ENCODE assay signal across 2 cellular contexts in the genomic region with DNA sequence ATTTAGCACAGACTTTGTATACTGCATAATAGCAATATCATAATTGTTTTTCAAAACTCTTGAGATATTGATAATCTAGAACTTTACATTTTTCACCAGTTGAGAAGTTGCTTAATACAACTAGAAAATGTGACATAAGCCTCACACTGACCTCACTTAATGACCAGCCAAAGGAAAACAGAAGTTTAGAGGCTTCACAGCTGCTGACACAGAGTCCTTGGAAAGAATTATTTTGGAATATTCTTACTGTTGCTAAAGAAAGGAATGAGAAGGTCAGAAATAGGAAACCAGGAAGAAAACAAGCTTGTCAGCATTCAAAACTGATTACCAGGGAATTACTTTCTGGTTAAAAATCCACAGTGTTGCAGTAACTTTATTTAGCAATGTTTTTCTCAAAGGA.
TF ChIP-seq lines count a peak whose summit lies in the region.

No MANE protein-coding gene starts in this region.

TF ChIP-seq in liver, 16 proteins besides CTCF, POLR2A, EP300 and RAD21:
- no peak for TF ChIP-seq TAF1 (conservative IDR thresholded peaks at IDR 0.05)
- TF ChIP-seq, protein P1, sequence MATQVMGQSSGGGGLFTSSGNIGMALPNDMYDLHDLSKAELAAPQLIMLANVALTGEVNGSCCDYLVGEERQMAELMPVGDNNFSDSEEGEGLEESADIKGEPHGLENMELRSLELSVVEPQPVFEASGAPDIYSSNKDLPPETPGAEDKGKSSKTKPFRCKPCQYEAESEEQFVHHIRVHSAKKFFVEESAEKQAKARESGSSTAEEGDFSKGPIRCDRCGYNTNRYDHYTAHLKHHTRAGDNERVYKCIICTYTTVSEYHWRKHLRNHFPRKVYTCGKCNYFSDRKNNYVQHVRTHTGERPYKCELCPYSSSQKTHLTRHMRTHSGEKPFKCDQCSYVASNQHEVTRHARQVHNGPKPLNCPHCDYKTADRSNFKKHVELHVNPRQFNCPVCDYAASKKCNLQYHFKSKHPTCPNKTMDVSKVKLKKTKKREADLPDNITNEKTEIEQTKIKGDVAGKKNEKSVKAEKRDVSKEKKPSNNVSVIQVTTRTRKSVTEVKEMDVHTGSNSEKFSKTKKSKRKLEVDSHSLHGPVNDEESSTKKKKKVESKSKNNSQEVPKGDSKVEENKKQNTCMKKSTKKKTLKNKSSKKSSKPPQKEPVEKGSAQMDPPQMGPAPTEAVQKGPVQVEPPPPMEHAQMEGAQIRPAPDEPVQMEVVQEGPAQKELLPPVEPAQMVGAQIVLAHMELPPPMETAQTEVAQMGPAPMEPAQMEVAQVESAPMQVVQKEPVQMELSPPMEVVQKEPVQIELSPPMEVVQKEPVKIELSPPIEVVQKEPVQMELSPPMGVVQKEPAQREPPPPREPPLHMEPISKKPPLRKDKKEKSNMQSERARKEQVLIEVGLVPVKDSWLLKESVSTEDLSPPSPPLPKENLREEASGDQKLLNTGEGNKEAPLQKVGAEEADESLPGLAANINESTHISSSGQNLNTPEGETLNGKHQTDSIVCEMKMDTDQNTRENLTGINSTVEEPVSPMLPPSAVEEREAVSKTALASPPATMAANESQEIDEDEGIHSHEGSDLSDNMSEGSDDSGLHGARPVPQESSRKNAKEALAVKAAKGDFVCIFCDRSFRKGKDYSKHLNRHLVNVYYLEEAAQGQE (IDR thresholded peaks at IDR 0.05), result peak; percentile 22
- TF ChIP-seq NR2F2 (IDR thresholded peaks at IDR 0.05), result peak; percentile 68
TF ChIP-seq in liver: peak in this region for 2.

TF ChIP-seq in HepG2, 621 proteins besides CTCF, POLR2A, EP300 and RAD21:
- no peak for TF ChIP-seq ZC3H4 (CRISPR knock-in tag; IDR thresholded peaks at IDR 0.05; ENCODE audit: borderline replicate concordance)
- TF ChIP-seq ATF2 (CRISPR knock-in tag; IDR thresholded peaks at IDR 0.05), result no peak
- TF ChIP-seq ZBTB21 (CRISPR knock-in tag; IDR thresholded peaks at IDR 0.05), result no peak
- no peak for TF ChIP-seq TBL1XR1 (IDR thresholded peaks at IDR 0.05; ENCODE audit: borderline replicate concordance, low read length, partially characterized antibody)
TF ChIP-seq in HepG2: peak in this region for 0.
